29 cellular contexts compared by ENCODE assay signal in the genomic region with DNA sequence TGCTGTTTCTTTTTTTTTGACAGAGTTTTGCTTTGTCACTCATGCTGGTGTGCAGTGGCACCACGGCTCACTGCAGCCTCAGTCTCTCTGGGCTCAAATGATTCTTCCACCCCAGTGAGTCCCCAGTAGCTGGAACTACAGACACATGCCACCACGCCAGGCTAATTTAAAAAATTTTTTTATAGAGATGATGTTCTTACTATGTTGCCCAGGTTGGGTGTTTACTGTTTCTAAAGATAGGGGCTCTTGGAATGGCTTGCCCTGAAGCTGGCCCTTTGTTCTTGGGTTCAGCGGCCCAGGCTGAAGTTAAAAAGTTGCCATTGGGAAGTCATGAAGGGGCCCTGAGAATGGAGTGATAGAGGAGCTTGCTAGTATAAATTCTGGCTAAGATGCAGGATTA.
"Had no signal": no experiment of that assay in that cellular context is flagged by ENCODE, and none has a peak within 500 bp of the region (broad histone marks: within the 10 kb centered on the region; RNA-seq: fewer than 3 reads in every experiment).

No MANE protein-coding gene starts in this region.

- H3K27ac ChIP-seq: neural progenitor cell, neutrophil, parathyroid adenoma, skin epidermis, tibial nerve, uterus had no signal

- DNase-seq: heart right ventricle; hippocampal formation; kidney glomerular epithelial cell; left cardiac atrium; mesendoderm; naive B cell; natural killer cell; nephron progenitor cell; occipital lobe; right cardiac atrium; stimulated activated CD4-positive, alpha-beta T cell treated with anti-CD3 and anti-CD28 coated beads, Interleukin-12 subunit alpha, Interleukin-12 subunit beta, amount 100 ng/mL, for 4 hours; stimulated activated CD4-positive, alpha-beta T cell treated with anti-CD3 and anti-CD28 coated beads, Interleukin-15, amount 100 ng/mL, for 24 hours; stimulated activated CD4-positive, alpha-beta T cell treated with anti-CD3 and anti-CD28 coated beads, Interleukin-2, amount 100 ng/mL, for 24 hours; stimulated activated CD4-positive, alpha-beta T cell treated with anti-CD3 and anti-CD28 coated beads, Interleukin-4, amount 100 ng/mL, for 1 hour; stimulated activated naive CD4-positive, alpha-beta T cell treated with Interleukin-2 at 50 U/mL for 16 hours; stimulated activated naive CD8-positive, alpha-beta T cell treated with anti-CD3 and anti-CD28 coated beads, Interleukin-15, amount 100 ng/mL, for 72 hours; substantia nigra; uterus had no signal

- FAIRE-seq: keratinocyte had no signal

- H3K4me1 ChIP-seq: neural progenitor cell, parathyroid adenoma, tibial nerve, uterus had no signal

- H3K27me3 Mint-ChIP-seq: naive B cell; stimulated activated naive CD8-positive, alpha-beta T cell treated with anti-CD3 and anti-CD28 coated beads, Interleukin-15, amount 100 ng/mL, for 72 hours; type B pancreatic cell had no signal

- H3K27ac Mint-ChIP-seq: mesothelial cell of epicardium; natural killer cell; neural progenitor cell; stimulated activated naive CD8-positive, alpha-beta T cell treated with anti-CD3 and anti-CD28 coated beads, Interleukin-15, amount 100 ng/mL, for 72 hours; type B pancreatic cell had no signal

- H3K9me3 Mint-ChIP-seq: mesothelial cell of epicardium; naive B cell; natural killer cell; nephron progenitor cell; neural progenitor cell; stimulated activated naive CD8-positive, alpha-beta T cell treated with anti-CD3 and anti-CD28 coated beads, Interleukin-15, amount 100 ng/mL, for 72 hours; type B pancreatic cell had no signal

- H3K4me3 ChIP-seq: heart right ventricle, lung, neural progenitor cell, skin epidermis, tibial nerve, uterus had no signal

- H3K36me3 ChIP-seq: uterus had no signal

- H3K4me3 Mint-ChIP-seq: mesothelial cell of epicardium; naive B cell; natural killer cell; nephron progenitor cell; neural progenitor cell; stimulated activated naive CD8-positive, alpha-beta T cell treated with anti-CD3 and anti-CD28 coated beads, Interleukin-15, amount 100 ng/mL, for 72 hours; type B pancreatic cell had no signal

- ATAC-seq: left cardiac atrium; left lobe of liver; natural killer cell; right cardiac atrium; sciatic nerve; stimulated activated naive CD8-positive, alpha-beta T cell treated with anti-CD3 and anti-CD28 coated beads, Interleukin-15, amount 100 ng/mL, for 72 hours had no signal

- H3K4me1 Mint-ChIP-seq: mesothelial cell of epicardium, nephron progenitor cell, neural progenitor cell had no signal

- H3K9me3 ChIP-seq: heart right ventricle, neutrophil, tibial nerve, uterus had no signal

- H3K27me3 ChIP-seq: heart right ventricle, neural progenitor cell, neutrophil, tibial nerve, uterus had no signal
